1 cellular context compared by ENCODE assay signal in genomic region chr9:106717686-106718085, GRCh38.
TF ChIP-seq lines count a peak whose summit lies in the region.

No MANE protein-coding gene starts in this region.

TF ChIP-seq in HCT116, 20 proteins besides CTCF, POLR2A, EP300 and RAD21 (continued from another document):
- TF ChIP-seq REST (IDR thresholded peaks at IDR 0.05; ENCODE audit: low read depth) = no peak
